Comparison of ENCODE assay signal across 16 cellular contexts in genomic region chr1:194658090-194658439, GRCh38.
DNase-seq lines count a peak whose midpoint lies in the region; ATAC-seq and TF ChIP-seq lines count a peak whose summit lies in the region.
"Had no signal": no experiment of that assay in that cellular context is flagged by ENCODE, and none has a peak within 500 bp of the region (broad histone marks: within the 10 kb centered on the region; RNA-seq: fewer than 3 reads in every experiment).

No MANE protein-coding gene starts in this region.

- no peak for TF ChIP-seq POLR2A in GM18505 (IDR thresholded peaks at IDR 0.05; ENCODE audit: borderline replicate concordance, extremely low read depth, insufficient read depth, insufficient read length)

- ATAC-seq in GM18505 (IDR thresholded peaks at IDR 0.05; ENCODE audit: unreplicated experiment) (peak; percentile 52), SK-N-SH treated with all-trans-retinoic acid at 6 μM for 48 hours (peak; percentile 98), HG02840 (IDR thresholded peaks at IDR 0.05; ENCODE audit: low FRiP score, unreplicated experiment) (no peak), GM21825 (IDR thresholded peaks at IDR 0.05; ENCODE audit: unreplicated experiment) (no peak)
- ATAC-seq: activated naive CD8-positive, alpha-beta T cell treated with anti-CD3 and anti-CD28 coated beads, Interleukin-2, amount 50 U/mL, for 24 hours; T-cell had no signal

- DNase-seq in HS-27A (ENCODE audit: low read depth) (peak; percentile 17), kidney glomerular epithelial cell (lab: John Stamatoyannopoulos, UW) (peak; percentile 21), AML-193 (lab: John Stamatoyannopoulos, UW) (no peak)
- no peak for DNase-seq in activated T-cell treated with anti-CD3 and anti-CD28 coated beads, Interleukin-2, amount 50 U/mL, for 1 hour
- DNase-seq: activated CD8-positive, alpha-beta memory T cell treated with anti-CD3 and anti-CD28 coated beads for 24 hours; activated naive CD8-positive, alpha-beta T cell treated with anti-CD3 and anti-CD28 coated beads, Interleukin-2, amount 50 U/mL, for 24 hours; Caco-2; Karpas-422; naive B cell; NCI-H446; stimulated activated naive CD4-positive, alpha-beta T cell treated with Interleukin-2 at 50 U/mL for 16 hours; T-cell had no signal

TF ChIP-seq in SK-N-SH treated with all-trans-retinoic acid at 6 μM for 48 hours, 23 proteins besides CTCF, POLR2A, EP300 and RAD21:
- TF ChIP-seq TOX (CRISPR knock-in tag; IDR thresholded peaks at IDR 0.05; ENCODE audit: borderline replicate concordance) (peak; percentile 68; the same call in 1 of the 2 replicates), ZNF70 (CRISPR knock-in tag; IDR thresholded peaks at IDR 0.05) (no peak)

Comparison
In these comparisons a context has a peak if more than half of its experiments do, and no peak if none do; other contexts are left out.
1. ATAC-seq: peak in GM18505 (single experiment) and SK-N-SH treated with all-trans-retinoic acid at 6 μM for 48 hours (single experiment); none in HG02840 (single experiment) and GM21825 (single experiment).
2. DNase-seq: peak in HS-27A (single experiment) and kidney glomerular epithelial cell (single experiment); none in AML-193 (0 of 2) and activated T-cell treated with anti-CD3 and anti-CD28 coated beads, Interleukin-2, amount 50 U/mL, for 1 hour (single experiment).